Comparison of ENCODE assay signal across 10 cellular contexts in genomic region chr4:108053281-108053701, GRCh38.
DNase-seq lines count a peak whose midpoint lies in the region; ATAC-seq and TF ChIP-seq lines count a peak whose summit lies in the region.
"Had no signal": no experiment of that assay in that cellular context is flagged by ENCODE, and none has a peak within 500 bp of the region (broad histone marks: within the 10 kb centered on the region; RNA-seq: fewer than 3 reads in every experiment).

No MANE protein-coding gene starts in this region.

- no peak for TF ChIP-seq CTCF in epithelial cell of proximal tubule (conservative IDR thresholded peaks at IDR 0.05; ENCODE audit: low read depth, low read length)

- DNase-seq in epithelial cell of proximal tubule (ENCODE audit: low read depth) (peak; percentile 59), HCEC 1CT (no peak), NCI-H1694 (lab: John Stamatoyannopoulos, UW) (no peak), NCI-H2107 (lab: John Stamatoyannopoulos, UW) (no peak), NCI-H1092 treated with DMSO at 0.1 percent for 48 hours (lab: John Stamatoyannopoulos, UW) (no peak)
- DNase-seq: esophagus squamous epithelium, RPMI8226 had no signal

- no peak overlapping the region for H3K4me3 ChIP-seq in epithelial cell of proximal tubule (ENCODE audit: low read depth, low read length)
- H3K4me3 ChIP-seq: esophagus squamous epithelium had no signal

- ATAC-seq in GM18511 (IDR thresholded peaks at IDR 0.05; ENCODE audit: unreplicated experiment) (peak; percentile 96), GM21390 (IDR thresholded peaks at IDR 0.05; ENCODE audit: unreplicated experiment) (peak; percentile 87), HG03196 (IDR thresholded peaks at IDR 0.05; ENCODE audit: unreplicated experiment) (peak; percentile 90)
